Comparison of ENCODE assay signal across 15 cellular contexts in genomic region chr20:38548356-38549083, GRCh38. TPM values are rescaled to one million over a fixed set of nuclear protein-coding genes. Genes with fewer than 3 reads are reported as not detected.
DNase-seq lines count a peak whose midpoint lies in the region; ATAC-seq and TF ChIP-seq lines count a peak whose summit lies in the region.
"Had no signal": no experiment of that assay in that cellular context is flagged by ENCODE, and none has a peak within 500 bp of the region (broad histone marks: within the 10 kb centered on the region; RNA-seq: fewer than 3 reads in every experiment).

No MANE protein-coding gene starts in this region.

- no peak for ATAC-seq in CD4-positive, CD25-positive, alpha-beta regulatory T cell (ENCODE audit: low read depth in 2 of 2)
- ATAC-seq in activated T-helper 17 cell treated with anti-CD3 and anti-CD28 coated beads, Interleukin-2, amount 50 U/mL, for 72 hours (replicated peaks): no peak
- ATAC-seq: GM23338, K562 had no signal

- no peaks in the 10 kb centered on the region for H3K27me3 ChIP-seq in CD4-positive, CD25-positive, alpha-beta regulatory T cell (ENCODE audit: control insufficient read depth, insufficient read depth, low read length)
- H3K27me3 ChIP-seq: BE2C had no signal

- peak; percentile 3; the same call in 1 of the 2 replicates for TF ChIP-seq CTCF in C4-2B (conservative IDR thresholded peaks at IDR 0.05)

- H3K27ac ChIP-seq in C4-2B: no peak overlapping the region; the same call in 1 of the 2 replicates
- no peak overlapping the region for H3K27ac ChIP-seq in CD4-positive, CD25-positive, alpha-beta regulatory T cell (ENCODE audit: insufficient read depth, low read length, poor library complexity, severe bottlenecking)

- peaks cover 5 to 16% (median 8%) of the 10 kb centered on the region in 4 donors for H3K4me1 Mint-ChIP-seq in CD4-positive, CD25-positive, alpha-beta regulatory T cell
- peaks cover 4% of the 10 kb centered on the region for H3K4me1 Mint-ChIP-seq in activated T-helper 17 cell treated with anti-CD3 and anti-CD28 coated beads, Interleukin-2, amount 50 U/mL, for 72 hours
- H3K4me1 Mint-ChIP-seq: GM23338 had no signal

- no peaks in the 10 kb centered on the region for H3K9me3 ChIP-seq in CD4-positive, CD25-positive, alpha-beta regulatory T cell (ENCODE audit: control insufficient read depth in 2 of 2, low read length in 2 of 2)
- H3K9me3 ChIP-seq: BE2C had no signal

- peaks cover 45% of the 10 kb centered on the region for H3K36me3 Mint-ChIP-seq in CD4-positive, CD25-positive, alpha-beta regulatory T cell
- peaks cover 54% of the 10 kb centered on the region for H3K36me3 Mint-ChIP-seq in activated T-helper 17 cell treated with anti-CD3 and anti-CD28 coated beads, Interleukin-2, amount 50 U/mL, for 72 hours (ENCODE audit: low read depth)

- H3K27ac Mint-ChIP-seq in CD4-positive, CD25-positive, alpha-beta regulatory T cell: no peak overlapping the region
- peak overlapping the region; percentile 32 for H3K27ac Mint-ChIP-seq in activated T-helper 17 cell treated with anti-CD3 and anti-CD28 coated beads, Interleukin-2, amount 50 U/mL, for 72 hours
- H3K27ac Mint-ChIP-seq: GM23338 had no signal

- no peaks in the 10 kb centered on the region for H3K9me3 Mint-ChIP-seq in CD4-positive, CD25-positive, alpha-beta regulatory T cell
- H3K9me3 Mint-ChIP-seq in activated T-helper 17 cell treated with anti-CD3 and anti-CD28 coated beads, Interleukin-2, amount 50 U/mL, for 72 hours: no peaks in the 10 kb centered on the region
- H3K9me3 Mint-ChIP-seq: GM23338 had no signal

- no peak overlapping the region for H3K4me3 ChIP-seq in CD4-positive, CD25-positive, alpha-beta regulatory T cell (ENCODE audit: low read depth, low read length)
- no peak overlapping the region for H3K4me3 ChIP-seq in Jurkat, Clone E6-1 (ENCODE audit: low read length)
- H3K4me3 ChIP-seq: GM23338, K562 had no signal

- H3K36me3 ChIP-seq in CD4-positive, CD25-positive, alpha-beta regulatory T cell (ENCODE audit: control insufficient read depth, insufficient read depth, low read length): peaks cover 95% of the 10 kb centered on the region

- no peaks in the 10 kb centered on the region for H3K27me3 Mint-ChIP-seq in CD4-positive, CD25-positive, alpha-beta regulatory T cell
- H3K27me3 Mint-ChIP-seq in activated T-helper 17 cell treated with anti-CD3 and anti-CD28 coated beads, Interleukin-2, amount 50 U/mL, for 72 hours: no peaks in the 10 kb centered on the region

- H3K4me1 ChIP-seq in CD4-positive, CD25-positive, alpha-beta regulatory T cell (ENCODE audit: control insufficient read depth, insufficient read depth, low read length, poor library complexity, severe bottlenecking): no peaks in the 10 kb centered on the region
- H3K4me1 ChIP-seq: BE2C had no signal

- H3K4me3 Mint-ChIP-seq in CD4-positive, CD25-positive, alpha-beta regulatory T cell: no peak overlapping the region
- no peak overlapping the region for H3K4me3 Mint-ChIP-seq in activated T-helper 17 cell treated with anti-CD3 and anti-CD28 coated beads, Interleukin-2, amount 50 U/mL, for 72 hours
- H3K4me3 Mint-ChIP-seq: GM23338 had no signal

- peak in 2 of 3 donors; percentile 1 to 10 for DNase-seq in CD4-positive, CD25-positive, alpha-beta regulatory T cell
- DNase-seq in Jurkat, Clone E6-1 (ENCODE audit: low read depth, low spot score): peak; percentile 55
- no peak for DNase-seq in HK-2 (ENCODE audit: unreplicated experiment)
- no peak for DNase-seq in germinal center (ENCODE audit: low spot score)
- no peak for DNase-seq in SKM-1 treated with dmso at 0.1 percent for 144 hours (lab: John Stamatoyannopoulos, UW; ENCODE audit: unreplicated experiment)
- DNase-seq: ACHN, BE2C, C1 segment of cervical spinal cord, DMS79 treated with DMSO at 0.1 percent for 48 hours, GF-D8, HCEC 1CT had no signal

RNA-seq across cellular contexts. Expression of gene ADIG, which starts 32.5 kb away (rescaled TPM):
- not detected for total RNA-seq in CD4-positive, CD25-positive, alpha-beta regulatory T cell
- not detected for polyA plus RNA-seq in CD4-positive, CD25-positive, alpha-beta regulatory T cell
- not detected for polyA plus RNA-seq in Jurkat, Clone E6-1 (2012; ENCODE audit: insufficient read depth, insufficient read length)
- not detected for total RNA-seq in activated T-helper 17 cell treated with anti-CD3 and anti-CD28 coated beads, Interleukin-2, amount 50 U/mL, for 72 hours
- total RNA-seq: GM23338, K562 had no signal
- polyA plus RNA-seq: GM23338, K562 had no signal

RNA-seq across cellular contexts. Expression of gene ARHGAP40, which starts 53.1 kb away (rescaled TPM):
- total RNA-seq in CD4-positive, CD25-positive, alpha-beta regulatory T cell: not detected
- not detected for polyA plus RNA-seq in CD4-positive, CD25-positive, alpha-beta regulatory T cell
- polyA plus RNA-seq in Jurkat, Clone E6-1 (2012; ENCODE audit: insufficient read depth, insufficient read length): not detected
- total RNA-seq in activated T-helper 17 cell treated with anti-CD3 and anti-CD28 coated beads, Interleukin-2, amount 50 U/mL, for 72 hours: not detected
- total RNA-seq: K562 had no signal
- polyA plus RNA-seq: GM23338, K562 had no signal

Comparison
In these comparisons a context has a peak if more than half of its experiments do, and no peak if none do; other contexts are left out.
1. DNase-seq: peak in CD4-positive, CD25-positive, alpha-beta regulatory T cell (2 of 3) and Jurkat, Clone E6-1 (single experiment); none in HK-2 (single experiment), germinal center (single experiment) and SKM-1 treated with dmso at 0.1 percent for 144 hours (single experiment).